ENCODE assay signal across 14 cellular contexts in genomic region chr4:109207060-109207459, GRCh38.
DNase-seq lines count a peak whose midpoint lies in the region; ATAC-seq and TF ChIP-seq lines count a peak whose summit lies in the region.
"Had no signal": no experiment of that assay in that cellular context is flagged by ENCODE, and none has a peak within 500 bp of the region (broad histone marks: within the 10 kb centered on the region; RNA-seq: fewer than 3 reads in every experiment).

No MANE protein-coding gene starts in this region.

- H3K9me3 ChIP-seq in left ventricle myocardium inferior (replicated peaks): no peaks in the 10 kb centered on the region

- intact Hi-C loops in left ventricle myocardium inferior (cut with micrococcal nuclease): no loop called here
- intact Hi-C loops in posterior vena cava (cut with DNase I): no loop called here

- H3K4me3 ChIP-seq in retinal pigment epithelial cell (ENCODE audit: low read length) (no peak overlapping the region), left ventricle myocardium inferior (no peak overlapping the region)

- DNase-seq in NCI-H1105 treated with DMSO at 0.1 percent for 48 hours (lab: John Stamatoyannopoulos, UW) (peak; percentile 36), NCI-H1105 (lab: John Stamatoyannopoulos, UW) (no peak), NCI-H69 (lab: John Stamatoyannopoulos, UW) (peak; percentile 80), dermis blood vessel endothelial cell (peak; percentile 68), retinal pigment epithelial cell (ENCODE audit: low read depth) (peak; percentile 63), left ventricle myocardium inferior (no peak), posterior vena cava (ENCODE audit: low spot score) (no peak)
- DNase-seq: activated CD8-positive, alpha-beta T cell treated with anti-CD3 and anti-CD28 coated beads, Interleukin-2, amount 10 ng/mL, durations not matched to agents 7 days and 5 days; activated naive CD8-positive, alpha-beta T cell treated with anti-CD3 and anti-CD28 coated beads, Interleukin-2, amount 50 U/mL, for 24 hours; NCI-H1694 had no signal

- ATAC-seq in GM21576 (IDR thresholded peaks at IDR 0.05; ENCODE audit: unreplicated experiment): no peak
- ATAC-seq: activated CD8-positive, alpha-beta T cell treated with anti-CD3 and anti-CD28 coated beads, Interleukin-2, amount 10 ng/mL, durations not matched to agents 7 days and 5 days; activated naive CD8-positive, alpha-beta T cell treated with anti-CD3 and anti-CD28 coated beads, Interleukin-2, amount 50 U/mL, for 24 hours; HCT116 had no signal

- H3K4me1 ChIP-seq in left ventricle myocardium inferior: no peaks in the 10 kb centered on the region

- no peak overlapping the region for H3K27ac ChIP-seq in left ventricle myocardium inferior (replicated peaks)
- H3K27ac ChIP-seq: 22Rv1, HL-60 had no signal

- no peak for TF ChIP-seq CTCF in retinal pigment epithelial cell (conservative IDR thresholded peaks at IDR 0.05; ENCODE audit: low read depth, low read length)
- TF ChIP-seq CTCF in left ventricle myocardium inferior (IDR thresholded peaks at IDR 0.05; ENCODE audit: borderline replicate concordance): no peak

- H3K36me3 ChIP-seq in left ventricle myocardium inferior: no peaks in the 10 kb centered on the region

- H3K27me3 ChIP-seq in left ventricle myocardium inferior (ENCODE audit: low read depth): no peaks in the 10 kb centered on the region

Comparison
In these comparisons a context has a peak if more than half of its experiments do, and no peak if none do; other contexts are left out.
1. DNase-seq: peak in NCI-H1105 treated with DMSO at 0.1 percent for 48 hours (single experiment), NCI-H69 (single experiment), dermis blood vessel endothelial cell (single experiment) and retinal pigment epithelial cell (single experiment); none in NCI-H1105 (single experiment), left ventricle myocardium inferior (single experiment) and posterior vena cava (single experiment).